ENCODE assay signal across 21 cellular contexts in genomic region chr14:75433631-75434556, GRCh38. TPM values are rescaled to one million over a fixed set of nuclear protein-coding genes. Genes with fewer than 3 reads are reported as not detected.
DNase-seq lines count a peak whose midpoint lies in the region; ATAC-seq and TF ChIP-seq lines count a peak whose summit lies in the region.
"Had no signal": no experiment of that assay in that cellular context is flagged by ENCODE, and none has a peak within 500 bp of the region (broad histone marks: within the 10 kb centered on the region; RNA-seq: fewer than 3 reads in every experiment).

No MANE protein-coding gene starts in this region.

- no peak for TF ChIP-seq POLR2A in suprapubic skin (IDR thresholded peaks at IDR 0.05)

- peaks cover 5% of the 10 kb centered on the region for H3K27me3 Mint-ChIP-seq in HFFc6 (ENCODE audit: insufficient read depth)
- peaks cover 0 to 10% of the 10 kb centered on the region in 2 donors for H3K27me3 Mint-ChIP-seq in T-cell
- H3K27me3 Mint-ChIP-seq: stimulated activated naive B cell treated with anti-CD40 and anti-IgM and Interleukin-4, amounts not matched to agents 10 μg/mL and 1 μg/mL and 100 μg/mL, for 72 hours had no signal

- H2AK5ac ChIP-seq in mesenchymal stem cell (ENCODE audit: low read length, severe bottlenecking): no peak overlapping the region

- WGBS in mesenchymal stem cell: 54% methylated on average over 9 of the region's 9 CpGs
- WGBS in suprapubic skin: 79% methylated on average over 9 of the region's 9 CpGs

- DNase-seq in HFFc6 (peak; percentile 75), mesenchymal stem cell (peak; percentile 79), suprapubic skin (ENCODE audit: low spot score in 2 of 2) (peak; percentile 20 to 22), NCI-H774 (lab: John Stamatoyannopoulos, UW) (no peak), globus pallidus (ENCODE audit: low spot score) (no peak), T-cell (no peak)
- DNase-seq: activated CD4-positive, alpha-beta T cell treated with anti-CD3 and anti-CD28 coated beads, Interleukin-2, amount 10 ng/mL, durations not matched to agents 7 days and 5 days; activated gamma-delta T cell treated with Interleukin-2 at 50 U/mL for 16 hours; BE2C; effector CD8-positive, alpha-beta T cell; GOT3; heart left ventricle; NCI-H1417 treated with DMSO at 0.1 percent for 48 hours; NCI-H69; right lobe of liver; stimulated activated naive B cell treated with anti-CD40 and anti-IgM and Interleukin-4, amounts not matched to agents 10 μg/mL and 1 μg/mL and 100 μg/mL, for 72 hours; upper lobe of right lung had no signal

- no peak for TF ChIP-seq EP300 in suprapubic skin (IDR thresholded peaks at IDR 0.05)

- no peak overlapping the region for H4K8ac ChIP-seq in mesenchymal stem cell (ENCODE audit: low read length)

- H3K4me2 ChIP-seq in mesenchymal stem cell (ENCODE audit: low read length, poor library complexity, severe bottlenecking): no peak overlapping the region

- no peak overlapping the region for H3K27ac ChIP-seq in mesenchymal stem cell (ENCODE audit: low read length, poor library complexity, severe bottlenecking)
- no peak overlapping the region for H3K27ac ChIP-seq in suprapubic skin
- H3K27ac ChIP-seq: esophagus muscularis mucosa, right lobe of liver, upper lobe of right lung had no signal

- H2BK5ac ChIP-seq in mesenchymal stem cell (ENCODE audit: low read depth, low read length, poor library complexity, severe bottlenecking): no peak overlapping the region

- H3K4ac ChIP-seq in mesenchymal stem cell (ENCODE audit: low read depth in 1 of 2, low read length in 2 of 2): no peak overlapping the region

- no peak overlapping the region for H4K91ac ChIP-seq in mesenchymal stem cell (ENCODE audit: low read length)

- POLR2A ChIA-PET in T-cell (lab: Charles Lee): interaction anchor here (0.6 to 1.3 kb wide), 3 partner anchors 24 to 1185 kb away, joined by 5 to 8 read pairs (median 6); no protein-coding TSS in a partner anchor

- peaks cover 49% of the 10 kb centered on the region for H3K36me3 Mint-ChIP-seq in HFFc6 (ENCODE audit: low read depth)
- H3K36me3 Mint-ChIP-seq in T-cell: peaks cover 3% of the 10 kb centered on the region

- H3K27ac Mint-ChIP-seq in HFFc6 (peak overlapping the region; percentile 91), T-cell (no peak overlapping the region)
- H3K27ac Mint-ChIP-seq: activated CD4-positive, alpha-beta T cell treated with anti-CD3 and anti-CD28 coated beads, Interleukin-2, amount 10 ng/mL, durations not matched to agents 7 days and 5 days; stimulated activated naive B cell treated with anti-CD40 and anti-IgM and Interleukin-4, amounts not matched to agents 10 μg/mL and 1 μg/mL and 100 μg/mL, for 72 hours had no signal

- peak overlapping the region; percentile 78 for H3K9ac ChIP-seq in mesenchymal stem cell (ENCODE audit: low read length)

- H2BK15ac ChIP-seq in mesenchymal stem cell (ENCODE audit: low read depth, poor library complexity, severe bottlenecking): no peak overlapping the region

- H3K4me1 ChIP-seq in mesenchymal stem cell (ENCODE audit: control insufficient read depth, insufficient read depth, low read depth, low read length) (peaks cover 9% of the 10 kb centered on the region), suprapubic skin (peaks cover 42% of the 10 kb centered on the region)

- H3K9me3 ChIP-seq in mesenchymal stem cell (ENCODE audit: control insufficient read depth, low read length): no peaks in the 10 kb centered on the region
- H3K9me3 ChIP-seq in suprapubic skin: no peaks in the 10 kb centered on the region
- H3K9me3 ChIP-seq: adrenal gland, BE2C, esophagus muscularis mucosa, heart left ventricle, right lobe of liver, upper lobe of right lung had no signal

- H2AFZ ChIP-seq in mesenchymal stem cell (ENCODE audit: low read depth, low read length): no peak overlapping the region

- TF ChIP-seq CTCF in HFFc6 (IDR thresholded peaks at IDR 0.05): no peak
- no peak for TF ChIP-seq CTCF in suprapubic skin (IDR thresholded peaks at IDR 0.05)

- H3K18ac ChIP-seq in mesenchymal stem cell (ENCODE audit: low read depth in 1 of 2, low read length in 2 of 2): peak overlapping the region in 1 of 2 experiments; percentile 59

- H3K27me3 ChIP-seq in mesenchymal stem cell (ENCODE audit: control insufficient read depth in 1 of 2, insufficient read depth in 1 of 2, low read length in 2 of 2): no peaks in the 10 kb centered on the region
- H3K27me3 ChIP-seq in suprapubic skin: no peaks in the 10 kb centered on the region
- H3K27me3 ChIP-seq: adrenal gland, BE2C, esophagus muscularis mucosa, heart left ventricle, right lobe of liver, upper lobe of right lung had no signal

- H3K14ac ChIP-seq in mesenchymal stem cell (ENCODE audit: low read length in 2 of 2): no peak overlapping the region

- H3K4me3 ChIP-seq in mesenchymal stem cell (ENCODE audit: insufficient read depth in 1 of 2, low read depth in 1 of 2, low read length in 2 of 2) (no peak overlapping the region), suprapubic skin (no peak overlapping the region)
- H3K4me3 ChIP-seq: adrenal gland, esophagus muscularis mucosa, heart left ventricle, right lobe of liver, upper lobe of right lung had no signal

- H3K9me3 Mint-ChIP-seq in HFFc6 (no peaks in the 10 kb centered on the region), T-cell (no peaks in the 10 kb centered on the region)
- H3K9me3 Mint-ChIP-seq: activated CD4-positive, alpha-beta T cell treated with anti-CD3 and anti-CD28 coated beads, Interleukin-2, amount 10 ng/mL, durations not matched to agents 7 days and 5 days; stimulated activated naive B cell treated with anti-CD40 and anti-IgM and Interleukin-4, amounts not matched to agents 10 μg/mL and 1 μg/mL and 100 μg/mL, for 72 hours had no signal

- H3K23ac ChIP-seq in mesenchymal stem cell (ENCODE audit: low read length in 2 of 2): no peak overlapping the region

- H3K4me3 Mint-ChIP-seq in HFFc6 (peak overlapping the region; percentile 66), T-cell (no peak overlapping the region)
- H3K4me3 Mint-ChIP-seq: activated CD4-positive, alpha-beta T cell treated with anti-CD3 and anti-CD28 coated beads, Interleukin-2, amount 10 ng/mL, durations not matched to agents 7 days and 5 days; stimulated activated naive B cell treated with anti-CD40 and anti-IgM and Interleukin-4, amounts not matched to agents 10 μg/mL and 1 μg/mL and 100 μg/mL, for 72 hours had no signal

- H2BK12ac ChIP-seq in mesenchymal stem cell (ENCODE audit: low read length in 2 of 2): no peak overlapping the region

- no peak overlapping the region for H2BK120ac ChIP-seq in mesenchymal stem cell (ENCODE audit: low read depth, low read length)

- CTCF ChIA-PET in T-cell (lab: Charles Lee): interaction anchor here in 1 of 2 donors (0.6 kb wide), 2 partner anchors 44 to 75 kb away, joined by 3 to 6 read pairs; no protein-coding TSS in a partner anchor

- peaks cover 36% of the 10 kb centered on the region for H3K79me1 ChIP-seq in mesenchymal stem cell (replicated peaks; ENCODE audit: low read length, poor library complexity, severe bottlenecking)

- peaks cover 67% of the 10 kb centered on the region for H3K4me1 Mint-ChIP-seq in HFFc6 (ENCODE audit: low read depth)
- H3K4me1 Mint-ChIP-seq in T-cell: peaks cover 8 to 21% (median 12%) of the 10 kb centered on the region in 3 donors

- no peak for ATAC-seq in SK-N-SH treated with all-trans-retinoic acid at 6 μM for 48 hours
- ATAC-seq in HG02981 (IDR thresholded peaks at IDR 0.05; ENCODE audit: unreplicated experiment): no peak
- no peak for ATAC-seq in T-cell (replicated peaks in 1 of 4)
- ATAC-seq: heart left ventricle; right lobe of liver; stimulated activated naive B cell treated with anti-CD40 and anti-IgM and Interleukin-4, amounts not matched to agents 10 μg/mL and 1 μg/mL and 100 μg/mL, for 72 hours; upper lobe of right lung had no signal

- H3K36me3 ChIP-seq in mesenchymal stem cell (ENCODE audit: control insufficient read depth in 1 of 2, insufficient read depth in 2 of 2, low read depth in 1 of 2, low read length in 2 of 2): peaks cover 33 to 53% of the 10 kb centered on the region in 2 experiments
- peaks cover 19% of the 10 kb centered on the region for H3K36me3 ChIP-seq in suprapubic skin

TF ChIP-seq in SK-N-SH treated with all-trans-retinoic acid at 6 μM for 48 hours, 23 proteins besides CTCF, POLR2A, EP300 and RAD21:
- TF ChIP-seq PPARA (CRISPR knock-in tag; IDR thresholded peaks at IDR 0.05; ENCODE audit: borderline replicate concordance) (no peak), ZNF70 (CRISPR knock-in tag; IDR thresholded peaks at IDR 0.05) (peak; percentile 100)

RNA-seq across cellular contexts. Expression of gene JDP2, which starts 6.1 kb away (rescaled TPM):
- total RNA-seq in HFFc6 (2021; fragmentation: NEBNext Ultra II Directional; extraction: Animal tissue kit (Norgen Biotek cat#: 25700)): 10 to 100 TPM; 48.0 to 67.8 (median 61.8) TPM
- polyA plus RNA-seq in mesenchymal stem cell (2013, experiment 1 of 2): 63.4 TPM
- 61.6 TPM for polyA plus RNA-seq in mesenchymal stem cell (2013, experiment 2 of 2)
- total RNA-seq in suprapubic skin: 10 to 100 TPM; 36.0 to 72.7 (median 50.4) TPM
- under 1 TPM; 0.45 to 0.93 (median 0.76) TPM for total RNA-seq in T-cell

Comparison
In these comparisons a context has a peak if more than half of its experiments do, and no peak if none do; other contexts are left out.
1. DNase-seq: peak in HFFc6 (single experiment), mesenchymal stem cell (single experiment) and suprapubic skin (2 of 2); none in NCI-H774 (single experiment), globus pallidus (single experiment) and T-cell (0 of 34).
2. RNA of gene JDP2, which starts 6.1 kb away (total RNA-seq): 48.0 to 67.8 TPM in HFFc6 and 36.0 to 72.7 TPM in suprapubic skin; 0.45 to 0.93 TPM in T-cell; every median in the first group is over 10 times any median in the second.